In the genomic region with DNA sequence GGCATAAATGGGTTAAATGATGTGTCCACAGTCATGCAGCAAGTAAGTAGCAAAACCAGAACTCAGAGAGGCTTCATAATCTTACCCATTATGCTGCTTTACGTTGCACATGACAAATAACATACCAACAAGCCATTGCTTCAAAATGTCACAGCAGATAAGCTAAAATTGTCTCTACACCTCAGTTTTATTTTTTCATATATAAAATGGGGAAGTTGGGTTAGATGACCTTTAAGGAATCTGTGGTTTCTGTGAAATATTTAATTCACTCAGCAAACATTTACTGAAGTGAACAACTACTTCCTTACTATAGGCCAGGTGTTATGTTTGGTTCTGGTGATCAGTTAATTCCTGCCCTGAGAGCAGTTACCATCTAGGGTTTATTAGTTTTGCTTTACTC, we compare ENCODE assay signal across 1 cellular context.
TF ChIP-seq lines count a peak whose summit lies in the region.

No MANE protein-coding gene starts in this region.

TF ChIP-seq in GM23338, 12 proteins besides CTCF, POLR2A, EP300 and RAD21 (continued from another document):
- TF ChIP-seq, protein P1, sequence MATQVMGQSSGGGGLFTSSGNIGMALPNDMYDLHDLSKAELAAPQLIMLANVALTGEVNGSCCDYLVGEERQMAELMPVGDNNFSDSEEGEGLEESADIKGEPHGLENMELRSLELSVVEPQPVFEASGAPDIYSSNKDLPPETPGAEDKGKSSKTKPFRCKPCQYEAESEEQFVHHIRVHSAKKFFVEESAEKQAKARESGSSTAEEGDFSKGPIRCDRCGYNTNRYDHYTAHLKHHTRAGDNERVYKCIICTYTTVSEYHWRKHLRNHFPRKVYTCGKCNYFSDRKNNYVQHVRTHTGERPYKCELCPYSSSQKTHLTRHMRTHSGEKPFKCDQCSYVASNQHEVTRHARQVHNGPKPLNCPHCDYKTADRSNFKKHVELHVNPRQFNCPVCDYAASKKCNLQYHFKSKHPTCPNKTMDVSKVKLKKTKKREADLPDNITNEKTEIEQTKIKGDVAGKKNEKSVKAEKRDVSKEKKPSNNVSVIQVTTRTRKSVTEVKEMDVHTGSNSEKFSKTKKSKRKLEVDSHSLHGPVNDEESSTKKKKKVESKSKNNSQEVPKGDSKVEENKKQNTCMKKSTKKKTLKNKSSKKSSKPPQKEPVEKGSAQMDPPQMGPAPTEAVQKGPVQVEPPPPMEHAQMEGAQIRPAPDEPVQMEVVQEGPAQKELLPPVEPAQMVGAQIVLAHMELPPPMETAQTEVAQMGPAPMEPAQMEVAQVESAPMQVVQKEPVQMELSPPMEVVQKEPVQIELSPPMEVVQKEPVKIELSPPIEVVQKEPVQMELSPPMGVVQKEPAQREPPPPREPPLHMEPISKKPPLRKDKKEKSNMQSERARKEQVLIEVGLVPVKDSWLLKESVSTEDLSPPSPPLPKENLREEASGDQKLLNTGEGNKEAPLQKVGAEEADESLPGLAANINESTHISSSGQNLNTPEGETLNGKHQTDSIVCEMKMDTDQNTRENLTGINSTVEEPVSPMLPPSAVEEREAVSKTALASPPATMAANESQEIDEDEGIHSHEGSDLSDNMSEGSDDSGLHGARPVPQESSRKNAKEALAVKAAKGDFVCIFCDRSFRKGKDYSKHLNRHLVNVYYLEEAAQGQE (IDR thresholded peaks at IDR 0.05; ENCODE audit: unreplicated experiment) = no peak
- TF ChIP-seq NANOG (IDR thresholded peaks at IDR 0.05; ENCODE audit: borderline replicate concordance) = no peak
- no peak for TF ChIP-seq JUNB (IDR thresholded peaks at IDR 0.05; ENCODE audit: unreplicated experiment)
- TF ChIP-seq, protein P2, sequence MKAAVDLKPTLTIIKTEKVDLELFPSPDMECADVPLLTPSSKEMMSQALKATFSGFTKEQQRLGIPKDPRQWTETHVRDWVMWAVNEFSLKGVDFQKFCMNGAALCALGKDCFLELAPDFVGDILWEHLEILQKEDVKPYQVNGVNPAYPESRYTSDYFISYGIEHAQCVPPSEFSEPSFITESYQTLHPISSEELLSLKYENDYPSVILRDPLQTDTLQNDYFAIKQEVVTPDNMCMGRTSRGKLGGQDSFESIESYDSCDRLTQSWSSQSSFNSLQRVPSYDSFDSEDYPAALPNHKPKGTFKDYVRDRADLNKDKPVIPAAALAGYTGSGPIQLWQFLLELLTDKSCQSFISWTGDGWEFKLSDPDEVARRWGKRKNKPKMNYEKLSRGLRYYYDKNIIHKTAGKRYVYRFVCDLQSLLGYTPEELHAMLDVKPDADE (IDR thresholded peaks at IDR 0.05) = no peak
- no peak for TF ChIP-seq EZH2 (IDR thresholded peaks at IDR 0.05; ENCODE audit: low read depth, unreplicated experiment)
- no peak for TF ChIP-seq POLR2AphosphoS5 (IDR thresholded peaks at IDR 0.05; ENCODE audit: low read depth)
- TF ChIP-seq CREB1 (CRISPR knock-in tag; IDR thresholded peaks at IDR 0.05; ENCODE audit: low read depth) = no peak
- no peak for TF ChIP-seq ZNF114 (CRISPR knock-in tag; IDR thresholded peaks at IDR 0.05)
- no peak for TF ChIP-seq STAT1 (IDR thresholded peaks at IDR 0.05; ENCODE audit: unreplicated experiment)
- TF ChIP-seq EZH2phosphoT487 (IDR thresholded peaks at IDR 0.05; ENCODE audit: unreplicated experiment) = no peak
